27 cellular contexts compared by ENCODE assay signal in genomic region chr4:51999250-51999649, GRCh38. TPM values are rescaled to one million over a fixed set of nuclear protein-coding genes. Genes with fewer than 3 reads are reported as not detected.
"Had no signal": no experiment of that assay in that cellular context is flagged by ENCODE, and none has a peak within 500 bp of the region (broad histone marks: within the 10 kb centered on the region; RNA-seq: fewer than 3 reads in every experiment).

No MANE protein-coding gene starts in this region.

- H3K9me3 ChIP-seq: neutrophil, pancreas, prostate gland, spleen, suprapubic skin, testis, transverse colon, upper lobe of right lung, uterus had no signal

- H3K27me3 ChIP-seq: neutrophil, spleen, suprapubic skin, testis, tibial artery, transverse colon, upper lobe of right lung, uterus had no signal

- H3K4me2 ChIP-seq: smooth muscle cell had no signal

- FAIRE-seq: pancreas had no signal

- H3K4me1 ChIP-seq: prostate gland, spleen, suprapubic skin, testis, tibial artery, transverse colon, upper lobe of right lung, uterus had no signal

- H3K27ac ChIP-seq: neutrophil, pancreas, prostate gland, skin epidermis, spleen, suprapubic skin, testis, tibial artery, transverse colon, upper lobe of right lung, uterus had no signal

- H3K36me3 ChIP-seq: neutrophil, pancreas, prostate gland, spleen, suprapubic skin, transverse colon, upper lobe of right lung, uterus had no signal

- H3K4me3 ChIP-seq: pancreas, prostate gland, skin epidermis, smooth muscle cell, spleen, suprapubic skin, testis, tibial artery, transverse colon, upper lobe of right lung, uterus had no signal

- ATAC-seq: naive thymus-derived CD4-positive, alpha-beta T cell; natural killer cell; right cardiac atrium; sciatic nerve; stimulated activated memory B cell treated with anti-CD40 and anti-IgM and Interleukin-4, amounts not matched to agents 10 μg/mL and 1 μg/mL and 100 μg/mL, for 72 hours; stimulated activated naive CD8-positive, alpha-beta T cell treated with anti-CD3 and anti-CD28 coated beads, Interleukin-15, amount 100 ng/mL, for 72 hours; stimulated activated naive CD8-positive, alpha-beta T cell treated with anti-CD3 and anti-CD28 coated beads, Interleukin-15, Interleukin-2, amounts not matched to agents 100 U/mL and 50 U/mL, for 24 hours; upper lobe of right lung had no signal

- DNase-seq: naive thymus-derived CD4-positive, alpha-beta T cell; natural killer cell; nucleus accumbens; pancreas; right cardiac atrium; spleen; stimulated activated CD4-positive, alpha-beta T cell treated with anti-CD3 and anti-CD28 coated beads, Interleukin-12 subunit alpha, Interleukin-12 subunit beta, amount 100 ng/mL, for 4 hours; stimulated activated CD4-positive, alpha-beta T cell treated with anti-CD3 and anti-CD28 coated beads, Interleukin-1b, Interleukin-23, amount 100 ng/mL, for 48 hours; stimulated activated CD4-positive, alpha-beta T cell treated with anti-CD3 and anti-CD28 coated beads, Interleukin-4, amount 100 ng/mL, for 1 hour; stimulated activated CD4-positive, alpha-beta T cell treated with anti-CD3 and anti-CD28 coated beads, Interleukin-4, amount 100 ng/mL, for 4 hours; stimulated activated CD8-positive, alpha-beta memory T cell treated with anti-CD3 and anti-CD28 coated beads, Interleukin-4, amount 100 ng/mL, for 48 hours; stimulated activated naive CD4-positive, alpha-beta T cell; stimulated activated naive CD8-positive, alpha-beta T cell treated with anti-CD3 and anti-CD28 coated beads, Interleukin-15, amount 100 ng/mL, for 72 hours; stimulated activated naive CD8-positive, alpha-beta T cell treated with anti-CD3 and anti-CD28 coated beads, Interleukin-15, Interleukin-2, amounts not matched to agents 100 U/mL and 50 U/mL, for 24 hours; substantia nigra; testis; tibial artery; transverse colon; upper lobe of right lung; uterus had no signal

RNA-seq across cellular contexts. Expression of gene LRRC66, which starts 20.9 kb away (rescaled TPM):
- total RNA-seq: natural killer cell had no signal

RNA-seq across cellular contexts. Expression of gene SPATA18, which starts 51.9 kb away (rescaled TPM):
- total RNA-seq: natural killer cell had no signal
- polyA plus RNA-seq: naive thymus-derived CD4-positive, alpha-beta T cell had no signal
